Comparison of ENCODE assay signal across 25 cellular contexts in the genomic region with DNA sequence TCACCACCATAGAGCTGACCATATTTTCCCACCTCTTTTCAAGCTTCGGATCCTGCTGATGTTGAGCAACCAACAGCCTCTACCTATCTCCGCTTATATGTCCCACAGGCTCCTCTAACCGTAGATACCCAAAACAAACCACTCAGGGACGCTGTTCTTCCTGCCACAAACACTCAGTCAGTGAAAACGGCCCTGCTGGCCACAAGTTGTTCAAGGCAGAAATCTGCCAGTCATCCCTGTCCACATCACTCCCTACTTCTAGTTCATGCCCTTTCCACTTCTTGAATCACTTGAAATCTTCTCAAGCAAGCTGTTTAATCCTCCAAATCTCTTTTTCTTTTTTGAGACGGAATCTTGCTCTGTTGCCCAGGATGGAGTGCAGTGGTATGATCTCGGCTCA. TPM values are rescaled to one million over a fixed set of nuclear protein-coding genes. Genes with fewer than 3 reads are reported as not detected.
DNase-seq lines count a peak whose midpoint lies in the region; ATAC-seq, FAIRE-seq and TF ChIP-seq lines count a peak whose summit lies in the region.
"Had no signal": no experiment of that assay in that cellular context is flagged by ENCODE, and none has a peak within 500 bp of the region (broad histone marks: within the 10 kb centered on the region; RNA-seq: fewer than 3 reads in every experiment).

No MANE protein-coding gene starts in this region.

- H3K36me3 ChIP-seq in HepG2 (replicated peaks in 1 of 2; ENCODE audit: control insufficient read depth in 1 of 2, insufficient read depth in 2 of 2, low read length in 2 of 2) (peaks cover 13 to 20% of the 10 kb centered on the region in 2 experiments; a peak in 4 of 5 replicates), right lobe of liver (peaks cover 0 to 23% (median 1%) of the 10 kb centered on the region in 4 donors), stomach (peaks cover 37 to 89% (median 83%) of the 10 kb centered on the region in 4 donors)

- CTCF ChIA-PET in HepG2 (lab: Yijun Ruan, JAX; ENCODE audit: low intra/inter-chr PET ratio, low total read pairs) = no interaction called here

- H3K27ac ChIP-seq in HepG2 (ENCODE audit: extremely low read length, insufficient read depth, low read length) = no peak overlapping the region
- H3K27ac ChIP-seq in right lobe of liver = no peak overlapping the region
- H3K27ac ChIP-seq in stomach = no peak overlapping the region

- intact Hi-C loops in HepG2 (cut with micrococcal nuclease; ENCODE audit: unreplicated experiment) (no loop called here), right lobe of liver (cut with DNase I) (no loop called here), stomach (cut with DNase I; ENCODE audit: low total_unique reads) (loop anchor here (10.0 kb wide), 1 partner anchor 52 kb away; a partner anchor contains a TSS)

- no peaks in the 10 kb centered on the region for H4K20me1 ChIP-seq in HepG2 (ENCODE audit: insufficient read depth, low read length)

- no peak for DNase-seq in HepG2 (ENCODE audit: low spot score)
- no peak for DNase-seq in right lobe of liver
- DNase-seq in T-helper 17 cell = no peak
- no peak for DNase-seq in endothelial cell (ENCODE audit: low spot score)
- DNase-seq in T1000 (lab: John Stamatoyannopoulos, UW) = no peak
- no peak for DNase-seq in stomach
- DNase-seq in HPDE6-E6E7 (ENCODE audit: extremely low spot score) = no peak
- DNase-seq: Calu3; CD4-positive, alpha-beta memory T cell; MM.1S; NCI-H1092; NCI-H146; NCI-H2029 treated with DMSO at 0.1 percent for 48 hours; NCI-H2171; NCI-H446; NCI-H69; SHP77; SK-N-SH had no signal

- H3K4me1 ChIP-seq in HepG2 (ENCODE audit: insufficient read depth, low read length) (peaks cover 16% of the 10 kb centered on the region), right lobe of liver (no peaks in the 10 kb centered on the region), stomach (no peaks in the 10 kb centered on the region)

- H3K4me3 ChIP-seq in HepG2 (replicated peaks in 1 of 3; ENCODE audit: insufficient read depth in 1 of 3, low read depth in 2 of 3, low read length in 3 of 3) (no peak overlapping the region), right lobe of liver (no peak overlapping the region), stomach (no peak overlapping the region)

- peak overlapping the region; percentile 57 for H3K27ac Mint-ChIP-seq in T-helper 17 cell
- H3K27ac Mint-ChIP-seq in endothelial cell (ENCODE audit: unreplicated experiment) = no peak overlapping the region

- POLR2A ChIA-PET in HepG2 (lab: Yijun Ruan, JAX) = interaction anchor here (0.7 to 1.3 kb wide), 3 partner anchors 8 to 28 kb away, joined by 3 to 4 read pairs (median 3); no protein-coding TSS in a partner anchor

- H3K9me3 ChIP-seq in HepG2 (ENCODE audit: low read length) (no peaks in the 10 kb centered on the region), right lobe of liver (no peaks in the 10 kb centered on the region), T-helper 17 cell (ENCODE audit: control insufficient read depth, low read length, poor library complexity, severe bottlenecking) (no peaks in the 10 kb centered on the region), stomach (no peaks in the 10 kb centered on the region)
- H3K9me3 ChIP-seq: SK-N-SH had no signal

- no peak overlapping the region for H3K4me2 ChIP-seq in HepG2 (ENCODE audit: low read depth, low read length)
- H3K4me2 ChIP-seq: SK-N-SH had no signal

- H3K4me3 Mint-ChIP-seq in T-helper 17 cell (no peak overlapping the region), endothelial cell (ENCODE audit: unreplicated experiment) (peak overlapping the region; percentile 6)
- H3K4me3 Mint-ChIP-seq: CD4-positive, alpha-beta memory T cell had no signal

- no peak overlapping the region for H2AFZ ChIP-seq in HepG2 (ENCODE audit: low read length)

- H3K4me1 Mint-ChIP-seq in T-helper 17 cell = peaks cover 4% of the 10 kb centered on the region
- H3K4me1 Mint-ChIP-seq in endothelial cell (ENCODE audit: unreplicated experiment) = no peaks in the 10 kb centered on the region
- H3K4me1 Mint-ChIP-seq: CD4-positive, alpha-beta memory T cell had no signal

- TF ChIP-seq CTCF in HepG2 (CRISPR knock-in tag; IDR thresholded peaks at IDR 0.05) = no peak
- TF ChIP-seq CTCF in right lobe of liver (IDR thresholded peaks at IDR 0.05) = no peak
- no peak for TF ChIP-seq CTCF in endothelial cell (IDR thresholded peaks at IDR 0.05; ENCODE audit: unreplicated experiment)
- no peak for TF ChIP-seq CTCF in stomach (IDR thresholded peaks at IDR 0.05)

- H3K79me2 ChIP-seq in HepG2 (ENCODE audit: insufficient read depth, low read length) = no peaks in the 10 kb centered on the region

- no peak for FAIRE-seq in HepG2 (lab: Jason Lieb, UNC)

- no peak for TF ChIP-seq EP300 in HepG2 (IDR thresholded peaks at IDR 0.05; ENCODE audit: low read depth in 2 of 2, low read length in 2 of 2)
- TF ChIP-seq EP300 in HepG2 (CRISPR knock-in tag; IDR thresholded peaks at IDR 0.05; ENCODE audit: borderline replicate concordance) = no peak
- TF ChIP-seq EP300 in stomach (IDR thresholded peaks at IDR 0.05) = no peak

- H3K9me3 Mint-ChIP-seq in endothelial cell (ENCODE audit: unreplicated experiment) = no peaks in the 10 kb centered on the region
- H3K9me3 Mint-ChIP-seq: CD4-positive, alpha-beta memory T cell had no signal

- no peak overlapping the region for H3K9ac ChIP-seq in HepG2 (ENCODE audit: insufficient read depth, low read depth, low read length)
- H3K9ac ChIP-seq: SK-N-SH had no signal

- in situ Hi-C loops in HepG2 (cut with HindIII; ENCODE audit: extremely low pct_ligation_motif_present, low pct_unique_long_range_greater_than_20kb) = no loop called here

- 94% methylated on average over 7 of the region's 7 CpGs for WGBS in HepG2 (ENCODE audit: low lambda C conversion rate)
- WGBS in right lobe of liver (ENCODE audit: insufficient coverage, low coverage, low lambda C conversion rate, missing lambda C conversion rate) = 87% methylated on average over 7 of the region's 7 CpGs
- 89 to 94% (median 92%) methylated on average over 7 of the region's 7 CpGs for WGBS in stomach, 5 donors

- H3K27me3 ChIP-seq in HepG2 (ENCODE audit: control insufficient read depth in 1 of 2, insufficient read depth in 2 of 2, low read length in 2 of 2) = no peaks in the 10 kb centered on the region
- H3K27me3 ChIP-seq in right lobe of liver = no peaks in the 10 kb centered on the region
- H3K27me3 ChIP-seq in stomach = no peaks in the 10 kb centered on the region

- no peak for ATAC-seq in HepG2
- ATAC-seq in right lobe of liver = no peak
- ATAC-seq in T-helper 17 cell = no peak
- no peak for ATAC-seq in activated CD4-positive, CD25-positive, alpha-beta regulatory T cell treated with anti-CD3 and anti-CD28 coated beads, Interleukin-2, amount 50 U/mL, for 24 hours

- BruUV-seq in HepG2 (replicated peaks; lab: Mats Ljungman, UMichigan) = TSS peak; percentile 38

- TF ChIP-seq POLR2A in HepG2 (IDR thresholded peaks at IDR 0.05; ENCODE audit: insufficient read depth in 1 of 2, low read depth in 2 of 2, low read length in 2 of 2) (no peak), right lobe of liver (IDR thresholded peaks at IDR 0.05) (no peak), stomach (IDR thresholded peaks at IDR 0.05) (no peak)

- H3K27me3 Mint-ChIP-seq in T-helper 17 cell (no peaks in the 10 kb centered on the region), endothelial cell (ENCODE audit: unreplicated experiment) (peaks cover 2% of the 10 kb centered on the region)
- H3K27me3 Mint-ChIP-seq: CD4-positive, alpha-beta memory T cell had no signal

- TF ChIP-seq RAD21 in HepG2 (CRISPR knock-in tag; IDR thresholded peaks at IDR 0.05) = no peak

- H3K36me3 Mint-ChIP-seq in T-helper 17 cell (ENCODE audit: low read depth) (peaks cover 16% of the 10 kb centered on the region), endothelial cell (ENCODE audit: low read depth, unreplicated experiment) (peaks cover 19% of the 10 kb centered on the region)

RNA-seq across cellular contexts. Expression of a gene that starts 7.9 kb away (rescaled TPM):
- total RNA-seq in HepG2 (2016; rRNA removed; fragmentation: Illumina TruSeq; extraction: Trizol) (16.1 and 18.4 TPM in 2 replicates), right lobe of liver (10 to 100 TPM in 2 of 6 experiments, 1 to 10 TPM in 4; 5.0 to 21.0 (median 9.1) TPM), T-helper 17 cell (10 to 100 TPM; 25.2 to 25.3 TPM), endothelial cell (ENCODE audit: unreplicated experiment) (16.0 TPM), stomach (100 to 1,000 TPM in 2 of 5 donors, 10 to 100 TPM in 3; 25.7 to 350 (median 84.0) TPM)
- total RNA-seq in HepG2 (2016; cell fraction: cytosol; rRNA removed; fragmentation: Illumina TruSeq; extraction: Trizol; ENCODE audit: low read depth) = 2.9 and 3.6 TPM in 2 replicates
- total RNA-seq in HepG2 (2016; cell fraction: insoluble cytoplasmic fraction; rRNA removed; fragmentation: Illumina TruSeq; extraction: Trizol) = 13.9 and 19.6 TPM in 2 replicates
- total RNA-seq in HepG2 (2016; cell fraction: membrane; rRNA removed; fragmentation: Illumina TruSeq; extraction: Trizol) = 7.5 and 8.4 TPM in 2 replicates
- 10.2 and 11.4 TPM in 2 replicates for total RNA-seq in HepG2 (2016; cell fraction: nucleus; rRNA removed; fragmentation: Illumina TruSeq; extraction: Trizol)
- polyA plus RNA-seq in HepG2 (2011; rRNA removed) (10.8 and 12.4 TPM in 2 replicates), stomach (10 to 100 TPM; 20.3 to 34.6 (median 32.7) TPM)
- 8.5 and 13.3 TPM in 2 replicates for polyA plus RNA-seq in HepG2 (2011; cell fraction: cytosol; rRNA removed)
- 28.2 and 32.3 TPM in 2 replicates for polyA plus RNA-seq in HepG2 (2011; cell fraction: nucleus; rRNA removed)
- 5.7 and 7.3 TPM in 2 replicates for polyA plus RNA-seq in HepG2 (2012)
- polyA plus RNA-seq in HepG2 (2016; cell fraction: cytosol; fragmentation: Illumina TruSeq; extraction: Trizol; ENCODE audit: low read depth) = 1.9 and 2.8 TPM in 2 replicates
- polyA plus RNA-seq in HepG2 (2016; cell fraction: insoluble cytoplasmic fraction; fragmentation: Illumina TruSeq; extraction: Trizol; ENCODE audit: low read depth) = 9.8 and 12.4 TPM in 2 replicates
- polyA plus RNA-seq in HepG2 (2016; cell fraction: membrane; fragmentation: Illumina TruSeq; extraction: Trizol; ENCODE audit: low read depth) = 4.5 and 4.9 TPM in 2 replicates
- polyA plus RNA-seq in HepG2 (2016; cell fraction: nucleus; fragmentation: Illumina TruSeq; extraction: Trizol; ENCODE audit: insufficient read depth, low read depth) = 17.2 and 17.9 TPM in 2 replicates
- polyA minus RNA-seq in HepG2 (2011; rRNA and poly(A)+ RNA removed; ENCODE audit: low replicate concordance) = 5.5 and 7.5 TPM in 2 replicates
- polyA minus RNA-seq in HepG2 (2011; cell fraction: cytosol; rRNA and poly(A)+ RNA removed) = 5.5 and 7.4 TPM in 2 replicates
- 6.2 and 7.5 TPM in 2 replicates for polyA minus RNA-seq in HepG2 (2011; cell fraction: nucleus; rRNA and poly(A)+ RNA removed)

RNA-seq across cellular contexts. Expression of a gene that starts 14.7 kb away (rescaled TPM):
- total RNA-seq in HepG2 (2016; rRNA removed; fragmentation: Illumina TruSeq; extraction: Trizol) = 0.48 and 0.55 TPM in 2 replicates
- 0.26 TPM in 1 of 2 replicates, not detected in the other for total RNA-seq in HepG2 (2016; cell fraction: cytosol; rRNA removed; fragmentation: Illumina TruSeq; extraction: Trizol; ENCODE audit: low read depth)
- total RNA-seq in HepG2 (2016; cell fraction: insoluble cytoplasmic fraction; rRNA removed; fragmentation: Illumina TruSeq; extraction: Trizol) = 0.34 and 0.37 TPM in 2 replicates
- total RNA-seq in HepG2 (2016; cell fraction: membrane; rRNA removed; fragmentation: Illumina TruSeq; extraction: Trizol) = 0.24 TPM in 1 of 2 replicates, not detected in the other
- total RNA-seq in HepG2 (2016; cell fraction: nucleus; rRNA removed; fragmentation: Illumina TruSeq; extraction: Trizol) = not detected in 2 replicates
- 1.1 and 1.2 TPM in 2 replicates for polyA plus RNA-seq in HepG2 (2011; rRNA removed)
- 0.92 and 2.2 TPM in 2 replicates for polyA plus RNA-seq in HepG2 (2011; cell fraction: cytosol; rRNA removed)
- polyA plus RNA-seq in HepG2 (2011; cell fraction: nucleus; rRNA removed) = 2.1 and 2.5 TPM in 2 replicates
- 1.6 and 2.5 TPM in 2 replicates for polyA plus RNA-seq in HepG2 (2012)
- 0.05 and 0.07 TPM in 2 replicates for polyA plus RNA-seq in HepG2 (2016; cell fraction: cytosol; fragmentation: Illumina TruSeq; extraction: Trizol; ENCODE audit: low read depth)
- polyA plus RNA-seq in HepG2 (2016; cell fraction: insoluble cytoplasmic fraction; fragmentation: Illumina TruSeq; extraction: Trizol; ENCODE audit: low read depth) = 0.64 and 0.67 TPM in 2 replicates
- 0.10 TPM in 1 of 2 replicates, not detected in the other for polyA plus RNA-seq in HepG2 (2016; cell fraction: membrane; fragmentation: Illumina TruSeq; extraction: Trizol; ENCODE audit: low read depth)
- 0.32 and 0.45 TPM in 2 replicates for polyA plus RNA-seq in HepG2 (2016; cell fraction: nucleus; fragmentation: Illumina TruSeq; extraction: Trizol; ENCODE audit: insufficient read depth, low read depth)
- 0.07 and 1.0 TPM in 2 replicates for polyA minus RNA-seq in HepG2 (2011; rRNA and poly(A)+ RNA removed; ENCODE audit: low replicate concordance)
- polyA minus RNA-seq in HepG2 (2011; cell fraction: cytosol; rRNA and poly(A)+ RNA removed) = not detected in 2 replicates
- polyA minus RNA-seq in HepG2 (2011; cell fraction: nucleus; rRNA and poly(A)+ RNA removed) = 0.39 and 0.75 TPM in 2 replicates
- total RNA-seq in right lobe of liver = under 1 TPM in 1 of 6 experiments, not detected in 5; 0.10 TPM
- total RNA-seq in T-helper 17 cell = 1 to 10 TPM in 1 of 2 donors, not detected in 1; 4.0 TPM
- not detected for total RNA-seq in endothelial cell (ENCODE audit: unreplicated experiment)
- under 1 TPM in 2 of 5 donors, not detected in 3; 0.29 to 0.92 TPM for total RNA-seq in stomach
- 1 to 10 TPM in 1 of 3 donors, under 1 TPM in 2; 0.31 to 3.8 (median 0.56) TPM for polyA plus RNA-seq in stomach
- total RNA-seq: A172; Calu3; CD4-positive, alpha-beta memory T cell; H4; HT1080; LHCN-M2; RPMI7951 had no signal
- polyA plus RNA-seq: BJ, SK-N-SH had no signal

RNA-seq across cellular contexts. Expression of a gene that starts 33.6 kb away (rescaled TPM):
- total RNA-seq in HepG2 (2016; rRNA removed; fragmentation: Illumina TruSeq; extraction: Trizol) = 18.2 and 32.1 TPM in 2 replicates
- total RNA-seq in HepG2 (2016; cell fraction: cytosol; rRNA removed; fragmentation: Illumina TruSeq; extraction: Trizol; ENCODE audit: low read depth) = 8.8 and 9.0 TPM in 2 replicates
- total RNA-seq in HepG2 (2016; cell fraction: insoluble cytoplasmic fraction; rRNA removed; fragmentation: Illumina TruSeq; extraction: Trizol) = 16.5 and 31.5 TPM in 2 replicates
- total RNA-seq in HepG2 (2016; cell fraction: membrane; rRNA removed; fragmentation: Illumina TruSeq; extraction: Trizol) = 13.0 and 14.4 TPM in 2 replicates
- 39.2 and 44.2 TPM in 2 replicates for total RNA-seq in HepG2 (2016; cell fraction: nucleus; rRNA removed; fragmentation: Illumina TruSeq; extraction: Trizol)
- polyA plus RNA-seq in HepG2 (2011; rRNA removed) = 46.6 and 48.5 TPM in 2 replicates
- polyA plus RNA-seq in HepG2 (2011; cell fraction: cytosol; rRNA removed) = 17.8 and 17.9 TPM in 2 replicates
- 95.6 and 102 TPM in 2 replicates for polyA plus RNA-seq in HepG2 (2011; cell fraction: nucleus; rRNA removed)
- polyA plus RNA-seq in HepG2 (2012) = 21.4 and 26.1 TPM in 2 replicates
- polyA plus RNA-seq in HepG2 (2016; cell fraction: cytosol; fragmentation: Illumina TruSeq; extraction: Trizol; ENCODE audit: low read depth) = 2.0 and 2.2 TPM in 2 replicates
- 17.1 and 18.6 TPM in 2 replicates for polyA plus RNA-seq in HepG2 (2016; cell fraction: insoluble cytoplasmic fraction; fragmentation: Illumina TruSeq; extraction: Trizol; ENCODE audit: low read depth)
- polyA plus RNA-seq in HepG2 (2016; cell fraction: membrane; fragmentation: Illumina TruSeq; extraction: Trizol; ENCODE audit: low read depth) = 5.0 and 5.5 TPM in 2 replicates
- polyA plus RNA-seq in HepG2 (2016; cell fraction: nucleus; fragmentation: Illumina TruSeq; extraction: Trizol; ENCODE audit: insufficient read depth, low read depth) = 172 and 177 TPM in 2 replicates
- polyA minus RNA-seq in HepG2 (2011; rRNA and poly(A)+ RNA removed; ENCODE audit: low replicate concordance) = 44.3 and 90.2 TPM in 2 replicates
- polyA minus RNA-seq in HepG2 (2011; cell fraction: cytosol; rRNA and poly(A)+ RNA removed) = 8.3 and 8.6 TPM in 2 replicates
- 49.6 and 61.2 TPM in 2 replicates for polyA minus RNA-seq in HepG2 (2011; cell fraction: nucleus; rRNA and poly(A)+ RNA removed)
- total RNA-seq in right lobe of liver = 10 to 100 TPM; 10.3 to 16.5 (median 13.1) TPM
- 10 to 100 TPM; 67.7 to 70.9 TPM for total RNA-seq in T-helper 17 cell
- total RNA-seq in endothelial cell (ENCODE audit: unreplicated experiment) = 61.0 TPM
- total RNA-seq in stomach = 100 to 1,000 TPM in 2 of 5 donors, 10 to 100 TPM in 3; 22.8 to 265 (median 68.0) TPM
- 10 to 100 TPM; 10.4 to 18.0 (median 13.1) TPM for polyA plus RNA-seq in stomach

RNA-seq across cellular contexts. Expression of a gene that starts 38.8 kb away (rescaled TPM):
- total RNA-seq in HepG2 (2016; rRNA removed; fragmentation: Illumina TruSeq; extraction: Trizol) (0.70 and 3.2 TPM in 2 replicates), right lobe of liver (1 to 10 TPM in 2 of 6 experiments, under 1 TPM in 4; 0.42 to 3.6 (median 0.77) TPM), T-helper 17 cell (1 to 10 TPM in 1 of 2 donors, under 1 TPM in 1; 0.75 to 1.7 TPM), endothelial cell (ENCODE audit: unreplicated experiment) (1.9 TPM), stomach (10 to 100 TPM in 1 of 5 donors, 1 to 10 TPM in 1, under 1 TPM in 1, not detected in 2; 0.43 to 21.7 (median 3.6) TPM)
- total RNA-seq in HepG2 (2016; cell fraction: cytosol; rRNA removed; fragmentation: Illumina TruSeq; extraction: Trizol; ENCODE audit: low read depth) = 1.1 and 1.9 TPM in 2 replicates
- 0.30 and 2.0 TPM in 2 replicates for total RNA-seq in HepG2 (2016; cell fraction: insoluble cytoplasmic fraction; rRNA removed; fragmentation: Illumina TruSeq; extraction: Trizol)
- total RNA-seq in HepG2 (2016; cell fraction: membrane; rRNA removed; fragmentation: Illumina TruSeq; extraction: Trizol) = 0.65 and 1.3 TPM in 2 replicates
- 4.8 and 6.9 TPM in 2 replicates for total RNA-seq in HepG2 (2016; cell fraction: nucleus; rRNA removed; fragmentation: Illumina TruSeq; extraction: Trizol)
- polyA plus RNA-seq in HepG2 (2011; rRNA removed) (12.5 and 16.4 TPM in 2 replicates), stomach (1 to 10 TPM in 1 of 3 donors, under 1 TPM in 2; 0.12 to 1.4 (median 0.85) TPM)
- polyA plus RNA-seq in HepG2 (2011; cell fraction: cytosol; rRNA removed) = 2.7 and 2.9 TPM in 2 replicates
- 149 and 332 TPM in 2 replicates for polyA plus RNA-seq in HepG2 (2011; cell fraction: nucleus; rRNA removed)
- polyA plus RNA-seq in HepG2 (2012) = 31.5 and 57.2 TPM in 2 replicates
- polyA plus RNA-seq in HepG2 (2016; cell fraction: cytosol; fragmentation: Illumina TruSeq; extraction: Trizol; ENCODE audit: low read depth) = 0.51 TPM in 2 replicates
- 1.3 and 1.5 TPM in 2 replicates for polyA plus RNA-seq in HepG2 (2016; cell fraction: insoluble cytoplasmic fraction; fragmentation: Illumina TruSeq; extraction: Trizol; ENCODE audit: low read depth)
- polyA plus RNA-seq in HepG2 (2016; cell fraction: membrane; fragmentation: Illumina TruSeq; extraction: Trizol; ENCODE audit: low read depth) = 0.87 and 1.9 TPM in 2 replicates
- polyA plus RNA-seq in HepG2 (2016; cell fraction: nucleus; fragmentation: Illumina TruSeq; extraction: Trizol; ENCODE audit: insufficient read depth, low read depth) = 55.1 and 58.0 TPM in 2 replicates
- polyA minus RNA-seq in HepG2 (2011; rRNA and poly(A)+ RNA removed; ENCODE audit: low replicate concordance) = 1.4 and 6.4 TPM in 2 replicates
- polyA minus RNA-seq in HepG2 (2011; cell fraction: cytosol; rRNA and poly(A)+ RNA removed) = 0.59 and 1.4 TPM in 2 replicates
- 26.7 and 30.8 TPM in 2 replicates for polyA minus RNA-seq in HepG2 (2011; cell fraction: nucleus; rRNA and poly(A)+ RNA removed)
- total RNA-seq: HT1080, RPMI7951 had no signal
- polyA plus RNA-seq: CD4-positive, alpha-beta memory T cell had no signal

RNA-seq across cellular contexts. Expression of a gene that starts 53.5 kb away (rescaled TPM):
- total RNA-seq in HepG2 (2016; rRNA removed; fragmentation: Illumina TruSeq; extraction: Trizol) = 15.6 and 23.3 TPM in 2 replicates
- total RNA-seq in HepG2 (2016; cell fraction: cytosol; rRNA removed; fragmentation: Illumina TruSeq; extraction: Trizol; ENCODE audit: low read depth) = 22.5 and 27.1 TPM in 2 replicates
- 13.4 and 24.5 TPM in 2 replicates for total RNA-seq in HepG2 (2016; cell fraction: insoluble cytoplasmic fraction; rRNA removed; fragmentation: Illumina TruSeq; extraction: Trizol)
- total RNA-seq in HepG2 (2016; cell fraction: membrane; rRNA removed; fragmentation: Illumina TruSeq; extraction: Trizol) = 16.3 and 21.4 TPM in 2 replicates
- total RNA-seq in HepG2 (2016; cell fraction: nucleus; rRNA removed; fragmentation: Illumina TruSeq; extraction: Trizol) = 30.1 and 30.6 TPM in 2 replicates
- polyA plus RNA-seq in HepG2 (2011; rRNA removed) = 30.8 and 40.2 TPM in 2 replicates
- polyA plus RNA-seq in HepG2 (2011; cell fraction: cytosol; rRNA removed) = 15.2 and 19.8 TPM in 2 replicates
- polyA plus RNA-seq in HepG2 (2011; cell fraction: nucleus; rRNA removed) = 198 and 224 TPM in 2 replicates
- polyA plus RNA-seq in HepG2 (2012) = 35.0 and 37.6 TPM in 2 replicates
- polyA plus RNA-seq in HepG2 (2016; cell fraction: cytosol; fragmentation: Illumina TruSeq; extraction: Trizol; ENCODE audit: low read depth) = 4.3 and 6.0 TPM in 2 replicates
- 18.0 and 21.1 TPM in 2 replicates for polyA plus RNA-seq in HepG2 (2016; cell fraction: insoluble cytoplasmic fraction; fragmentation: Illumina TruSeq; extraction: Trizol; ENCODE audit: low read depth)
- polyA plus RNA-seq in HepG2 (2016; cell fraction: membrane; fragmentation: Illumina TruSeq; extraction: Trizol; ENCODE audit: low read depth) = 12.3 and 13.6 TPM in 2 replicates
- polyA plus RNA-seq in HepG2 (2016; cell fraction: nucleus; fragmentation: Illumina TruSeq; extraction: Trizol; ENCODE audit: insufficient read depth, low read depth) = 82.4 and 89.4 TPM in 2 replicates
- polyA minus RNA-seq in HepG2 (2011; rRNA and poly(A)+ RNA removed; ENCODE audit: low replicate concordance) = 44.5 and 55.4 TPM in 2 replicates
- polyA minus RNA-seq in HepG2 (2011; cell fraction: cytosol; rRNA and poly(A)+ RNA removed) = 10.5 and 11.6 TPM in 2 replicates
- polyA minus RNA-seq in HepG2 (2011; cell fraction: nucleus; rRNA and poly(A)+ RNA removed) = 36.8 and 48.6 TPM in 2 replicates
- 10 to 100 TPM; 13.2 to 27.1 (median 20.6) TPM for total RNA-seq in right lobe of liver
- total RNA-seq in T-helper 17 cell = 10 to 100 TPM; 69.1 to 77.7 TPM
- 46.9 TPM for total RNA-seq in endothelial cell (ENCODE audit: unreplicated experiment)
- 100 to 1,000 TPM in 1 of 5 donors, 10 to 100 TPM in 2, 1 to 10 TPM in 2; 6.4 to 115 (median 27.1) TPM for total RNA-seq in stomach
- polyA plus RNA-seq in stomach = 10 to 100 TPM; 21.5 to 35.6 (median 32.2) TPM
